In genomic region chr7:105367458-105367857, GRCh38 we compare ENCODE assay signal across 22 cellular contexts. TPM values are rescaled to one million over a fixed set of nuclear protein-coding genes. Genes with fewer than 3 reads are reported as not detected.
DNase-seq lines count a peak whose midpoint lies in the region; ATAC-seq, FAIRE-seq and TF ChIP-seq lines count a peak whose summit lies in the region.
"Had no signal": no experiment of that assay in that cellular context is flagged by ENCODE, and none has a peak within 500 bp of the region (broad histone marks: within the 10 kb centered on the region; RNA-seq: fewer than 3 reads in every experiment).

No MANE protein-coding gene starts in this region.

- TF ChIP-seq RAD21 in A549 (conservative IDR thresholded peaks at IDR 0.05 in 1 of 2, IDR thresholded peaks at IDR 0.05 in 1 of 2): no peak

- H3K27me3 ChIP-seq in tibial nerve: no peaks in the 10 kb centered on the region
- H3K27me3 ChIP-seq: BE2C had no signal

- POLR2A ChIA-PET in A549 (lab: Yijun Ruan, JAX): no interaction called here
- POLR2A ChIA-PET in HEK293 (lab: Yijun Ruan, JAX): no interaction called here

- ATAC-seq in A549 (peak in 1 of 2 experiments; percentile 65; a peak in 3 of 6 replicates), mucosa of descending colon (peak; percentile 82), HG02763 (IDR thresholded peaks at IDR 0.05; ENCODE audit: unreplicated experiment) (no peak), GM19397 (IDR thresholded peaks at IDR 0.05; ENCODE audit: unreplicated experiment) (no peak)

- H3K27ac ChIP-seq in A549 (peak overlapping the region in 1 of 2 experiments; percentile 15; a peak in 1 of 6 replicates), HEK293 (ENCODE audit: extremely low read depth, low read depth, low read length) (no peak overlapping the region), VCaP (peak overlapping the region; percentile 81), tibial nerve (no peak overlapping the region)
- H3K27ac ChIP-seq: PC-9 had no signal

- H3K9me3 ChIP-seq in A549: no peaks in the 10 kb centered on the region
- no peaks in the 10 kb centered on the region for H3K9me3 ChIP-seq in HEK293 (ENCODE audit: control insufficient read depth, insufficient read depth, low read depth, low read length)
- H3K9me3 ChIP-seq in mucosa of descending colon: no peaks in the 10 kb centered on the region
- no peaks in the 10 kb centered on the region for H3K9me3 ChIP-seq in tibial nerve
- H3K9me3 ChIP-seq: BE2C, SK-N-SH had no signal

- TF ChIP-seq POLR2A in A549 (IDR thresholded peaks at IDR 0.05; ENCODE audit: low read length) (no peak), tibial nerve (IDR thresholded peaks at IDR 0.05) (no peak)

- CTCF ChIA-PET in A549 (lab: Yijun Ruan, JAX): interaction anchor here (0.7 to 3.2 kb wide), 2 partner anchors 8 to 20 kb away, joined by 3 to 10 read pairs; no protein-coding TSS in a partner anchor
- CTCF ChIA-PET in HEK293 (lab: Yijun Ruan, JAX): no interaction called here

- peak overlapping the region; percentile 58 for H3K4me2 ChIP-seq in A549
- H3K4me2 ChIP-seq: PC-9, SK-N-SH had no signal

- FAIRE-seq in A549 (lab: Jason Lieb, UNC): no peak
- FAIRE-seq: GM12892, H54 had no signal

- WGBS in A549 (ENCODE audit: missing lambda C conversion rate): 46% methylated on average over 2 of the region's 2 CpGs
- 87 to 88% methylated on average over 2 of the region's 2 CpGs for WGBS in tibial nerve, 2 donors

- H3K36me3 ChIP-seq in HEK293 (ENCODE audit: control insufficient read depth in 2 of 2, insufficient read depth in 1 of 2, low read length in 2 of 2): peaks cover 0 to 3% of the 10 kb centered on the region in 2 experiments; a peak in 1 of 3 replicates
- no peaks in the 10 kb centered on the region for H3K36me3 ChIP-seq in mucosa of descending colon (ENCODE audit: low read depth)
- no peaks in the 10 kb centered on the region for H3K36me3 ChIP-seq in tibial nerve
- H3K36me3 ChIP-seq: BE2C had no signal

- no peak for TF ChIP-seq EP300 in A549 (IDR thresholded peaks at IDR 0.05)
- TF ChIP-seq EP300 in tibial nerve (IDR thresholded peaks at IDR 0.05): no peak

- DNase-seq in A549 (ENCODE audit: low read depth in 1 of 2, low spot score in 1 of 2) (no peak), mucosa of descending colon (no peak), tibial nerve (ENCODE audit: low spot score in 2 of 2) (no peak)
- DNase-seq: BE2C; CD4-positive, CD25-positive, alpha-beta regulatory T cell; COR-L47; DMS 273 treated with DMSO at 0.1 percent for 48 hours; MM.1S; NCI-H1048; NCI-H1417 treated with DMSO at 0.1 percent for 48 hours; NCI-H1930; NCI-H2227 treated with DMSO at 0.1 percent for 48 hours; NCI-H524 treated with DMSO at 0.1 percent for 48 hours; PC-9; SIG-M5; SK-N-SH had no signal

- intact Hi-C loops in mucosa of descending colon (cut with DNase I, micrococcal nuclease): no loop called here

- H3K4me3 ChIP-seq in A549: no peak overlapping the region
- no peak overlapping the region for H3K4me3 ChIP-seq in HEK293 (ENCODE audit: low read depth, low read length)
- H3K4me3 ChIP-seq in mucosa of descending colon: no peak overlapping the region
- H3K4me3 ChIP-seq in tibial nerve: no peak overlapping the region
- H3K4me3 ChIP-seq: PC-9 had no signal

- no peak for TF ChIP-seq CTCF in A549 (IDR thresholded peaks at IDR 0.05)
- no peak for TF ChIP-seq CTCF in HEK293 (tag by site-specific recombination; IDR thresholded peaks at IDR 0.05)
- no peak for TF ChIP-seq CTCF in VCaP (conservative IDR thresholded peaks at IDR 0.05)
- no peak for TF ChIP-seq CTCF in mucosa of descending colon (IDR thresholded peaks at IDR 0.05)
- no peak for TF ChIP-seq CTCF in tibial nerve (IDR thresholded peaks at IDR 0.05)

- H3K4me1 ChIP-seq in A549 (peaks cover 32% of the 10 kb centered on the region), HEK293 (ENCODE audit: control insufficient read depth, insufficient read depth, low read length) (no peaks in the 10 kb centered on the region), mucosa of descending colon (ENCODE audit: low read depth) (no peaks in the 10 kb centered on the region), tibial nerve (no peaks in the 10 kb centered on the region)

TF ChIP-seq in A549, 52 proteins besides CTCF, POLR2A, EP300 and RAD21 (continues in another document):
- TF ChIP-seq CHD2 (IDR thresholded peaks at IDR 0.05; ENCODE audit: low read length, partially characterized antibody): no peak
- no peak for TF ChIP-seq MYC (IDR thresholded peaks at IDR 0.05; ENCODE audit: borderline replicate concordance, low read length)
- no peak for TF ChIP-seq REST (IDR thresholded peaks at IDR 0.05)
- TF ChIP-seq RARB (CRISPR knock-in tag; IDR thresholded peaks at IDR 0.05): no peak
- TF ChIP-seq JUNB (IDR thresholded peaks at IDR 0.05): no peak

TF ChIP-seq in HEK293, 187 proteins besides CTCF, POLR2A, EP300 and RAD21:
- TF ChIP-seq ZNF776 (tag by site-specific recombination; IDR thresholded peaks at IDR 0.05; ENCODE audit: borderline replicate concordance): no peak
- no peak for TF ChIP-seq ZNF670 (tag by site-specific recombination; IDR thresholded peaks at IDR 0.05; ENCODE audit: low read depth)
- no peak for TF ChIP-seq ZNF544 (tag by site-specific recombination; IDR thresholded peaks at IDR 0.05)
- TF ChIP-seq, protein P1, sequence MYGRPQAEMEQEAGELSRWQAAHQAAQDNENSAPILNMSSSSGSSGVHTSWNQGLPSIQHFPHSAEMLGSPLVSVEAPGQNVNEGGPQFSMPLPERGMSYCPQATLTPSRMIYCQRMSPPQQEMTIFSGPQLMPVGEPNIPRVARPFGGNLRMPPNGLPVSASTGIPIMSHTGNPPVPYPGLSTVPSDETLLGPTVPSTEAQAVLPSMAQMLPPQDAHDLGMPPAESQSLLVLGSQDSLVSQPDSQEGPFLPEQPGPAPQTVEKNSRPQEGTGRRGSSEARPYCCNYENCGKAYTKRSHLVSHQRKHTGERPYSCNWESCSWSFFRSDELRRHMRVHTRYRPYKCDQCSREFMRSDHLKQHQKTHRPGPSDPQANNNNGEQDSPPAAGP (tag by site-specific recombination; IDR thresholded peaks at IDR 0.05): no peak
- TF ChIP-seq ZNF501 (tag by site-specific recombination; IDR thresholded peaks at IDR 0.05): no peak
- TF ChIP-seq SCRT2 (tag by site-specific recombination; IDR thresholded peaks at IDR 0.05): peak; percentile 67
- TF ChIP-seq ZBTB21 (tag by site-specific recombination; IDR thresholded peaks at IDR 0.05): no peak
- no peak for TF ChIP-seq ZNF16 (tag by site-specific recombination; IDR thresholded peaks at IDR 0.05; ENCODE audit: low read depth)
- no peak for TF ChIP-seq ZNF391 (tag by site-specific recombination; IDR thresholded peaks at IDR 0.05; ENCODE audit: borderline replicate concordance, low read depth)

RNA-seq across cellular contexts. Expression of gene SRPK2, which starts 21.3 kb away (rescaled TPM):
- polyA plus RNA-seq in A549 (2011; rRNA removed) (23.0 and 32.5 TPM in 2 replicates), A549 (2017; fragmentation: RNase III; extraction: RNeasy Plus Mini Kit Qiagen cat#74134 plus additional on column Dnase treatment) (29.8 to 32.6 TPM (median 30.9 TPM) in 3 replicates)
- polyA plus RNA-seq in A549 (2012; cell fraction: cytosol; rRNA removed): 5.6 and 7.4 TPM in 2 replicates
- 4.9 and 8.7 TPM in 2 replicates for polyA plus RNA-seq in A549 (2012; cell fraction: nucleus; rRNA removed)
- polyA minus RNA-seq in A549 (2011; rRNA and poly(A)+ RNA removed): 23.5 and 24.2 TPM in 2 replicates
- total RNA-seq in mucosa of descending colon (10 to 100 TPM; 25.7 to 59.2 (median 31.6) TPM), tibial nerve (10 to 100 TPM; 54.1 to 94.4 (median 61.9) TPM)
